ENCODE assay signal across 8 cellular contexts in genomic region chr18:77658751-77659150, GRCh38.
DNase-seq lines count a peak whose midpoint lies in the region; ATAC-seq, FAIRE-seq and TF ChIP-seq lines count a peak whose summit lies in the region.
"Not testable (repeated sequence)": the region's sequence is repeated elsewhere in the genome, so short reads cannot be mapped to it uniquely, and the experiment has no call there.

No MANE protein-coding gene starts in this region.

- not testable (repeated sequence) for H3K4me1 ChIP-seq in heart left ventricle; mesendoderm (ENCODE audit: control insufficient read depth, low read depth, low read length)

- H2BK15ac ChIP-seq in mesendoderm (replicated peaks; ENCODE audit: low read depth) = not testable (repeated sequence)

- not testable (repeated sequence) for H3K4ac ChIP-seq in mesendoderm (ENCODE audit: low read depth, low read length)

- H3K36me3 Mint-ChIP-seq in activated CD4-positive, alpha-beta T cell treated with anti-CD3 and anti-CD28 coated beads, Interleukin-2, amount 10 ng/mL, durations not matched to agents 24 days and 14 days (ENCODE audit: low read depth); glutamatergic neuron (ENCODE audit: unreplicated experiment): not testable (repeated sequence)

- H3K9me3 Mint-ChIP-seq in activated CD4-positive, alpha-beta T cell treated with anti-CD3 and anti-CD28 coated beads, Interleukin-2, amount 10 ng/mL, durations not matched to agents 24 days and 14 days; glutamatergic neuron (ENCODE audit: unreplicated experiment): not testable (repeated sequence)

- H3K27ac Mint-ChIP-seq in activated CD4-positive, alpha-beta T cell treated with anti-CD3 and anti-CD28 coated beads, Interleukin-2, amount 10 ng/mL, durations not matched to agents 24 days and 14 days = not testable (repeated sequence)
- H3K27ac Mint-ChIP-seq in glutamatergic neuron (ENCODE audit: unreplicated experiment) = peak overlapping the region; percentile 99

- H4K8ac ChIP-seq in mesendoderm (ENCODE audit: low read depth, low read length) = not testable (repeated sequence)

- not testable (repeated sequence) for H3K27me3 Mint-ChIP-seq in activated CD4-positive, alpha-beta T cell treated with anti-CD3 and anti-CD28 coated beads, Interleukin-2, amount 10 ng/mL, durations not matched to agents 24 days and 14 days
- H3K27me3 Mint-ChIP-seq in glutamatergic neuron (ENCODE audit: unreplicated experiment) = peaks cover 24% of the 10 kb centered on the region

- not testable (repeated sequence) for H3K18ac ChIP-seq in mesendoderm (ENCODE audit: low read length)

- FAIRE-seq in urothelium cell line (lab: Jason Lieb, UNC) = peak; percentile 9

- H3K79me1 ChIP-seq in mesendoderm (ENCODE audit: low read length) = not testable (repeated sequence)

- H3K4me1 Mint-ChIP-seq in activated CD4-positive, alpha-beta T cell treated with anti-CD3 and anti-CD28 coated beads, Interleukin-2, amount 10 ng/mL, durations not matched to agents 24 days and 14 days = not testable (repeated sequence)
- H3K4me1 Mint-ChIP-seq in glutamatergic neuron (ENCODE audit: low read depth, unreplicated experiment) = peaks cover 31% of the 10 kb centered on the region

- H3K27ac ChIP-seq in heart left ventricle; mesendoderm (ENCODE audit: low read depth, low read length): not testable (repeated sequence)

- intact Hi-C loops in activated CD4-positive, alpha-beta T cell treated with anti-CD3 and anti-CD28 coated beads, Interleukin-2, amount 10 ng/mL, durations not matched to agents 24 days and 14 days (cut with micrococcal nuclease); sciatic nerve (cut with DNase I): not testable (repeated sequence)
- intact Hi-C loops in heart left ventricle (cut with DNase I) = loop anchor here in 5 of 10 donors (5.0 to 10.0 kb wide), 5 partner anchors 184 to 856 kb away; no protein-coding TSS in a partner anchor

- WGBS in heart left ventricle, 4 donors = 36 to 55% (median 46%) methylated on average over 1 to 2 of the region's 2 CpGs
- no CpG with 5 or more reads among the region's 2 CpGs for WGBS in mesendoderm (ENCODE audit: extremely low coverage, insufficient coverage, low lambda C conversion rate)

- H3K4me2 ChIP-seq in mesendoderm (ENCODE audit: low read length) = not testable (repeated sequence)

- ATAC-seq in heart left ventricle (peak; percentile 13 to 89 (median 75)), sciatic nerve (peak; percentile 50)

- H3K9me3 ChIP-seq in heart left ventricle = not testable (repeated sequence)

- H3K56ac ChIP-seq in mesendoderm (ENCODE audit: low read length) = not testable (repeated sequence)

- not testable (repeated sequence) for H3K4me3 Mint-ChIP-seq in activated CD4-positive, alpha-beta T cell treated with anti-CD3 and anti-CD28 coated beads, Interleukin-2, amount 10 ng/mL, durations not matched to agents 24 days and 14 days
- peak overlapping the region; percentile 71 for H3K4me3 Mint-ChIP-seq in glutamatergic neuron (ENCODE audit: unreplicated experiment)

- H3K4me3 ChIP-seq in heart left ventricle; mesendoderm (ENCODE audit: low read length): not testable (repeated sequence)

- H3K79me2 ChIP-seq in mesendoderm (ENCODE audit: control insufficient read depth, insufficient read depth, low read length) = not testable (repeated sequence)

- DNase-seq in NCI-H2171 (lab: John Stamatoyannopoulos, UW) (peak; percentile 10), NCI-H524 treated with DMSO at 0.1 percent for 48 hours (lab: John Stamatoyannopoulos, UW) (peak; percentile 54), glutamatergic neuron (peak; percentile 70), mesendoderm (peak; percentile 21)
- DNase-seq in activated CD4-positive, alpha-beta T cell treated with anti-CD3 and anti-CD28 coated beads, Interleukin-2, amount 10 ng/mL, durations not matched to agents 24 days and 14 days = peak; percentile 48
- DNase-seq in heart left ventricle; sciatic nerve (ENCODE audit: low spot score); urothelium cell line (ENCODE audit: low spot score): not testable (repeated sequence)

- H3K27me3 ChIP-seq in heart left ventricle = peaks cover 0 to 26% (median 0%) of the 10 kb centered on the region in 9 donors
- H3K27me3 ChIP-seq in mesendoderm (ENCODE audit: insufficient read depth, low read length, poor library complexity) = not testable (repeated sequence)

- H2BK120ac ChIP-seq in mesendoderm (ENCODE audit: low read depth, low read length) = not testable (repeated sequence)

- not testable (repeated sequence) for H4K5ac ChIP-seq in mesendoderm (ENCODE audit: low read length)

- not testable (repeated sequence) for H3K36me3 ChIP-seq in heart left ventricle; mesendoderm (ENCODE audit: control insufficient read depth, insufficient read depth, low read length)

- H3K9ac ChIP-seq in mesendoderm (ENCODE audit: low read length) = not testable (repeated sequence)

- TF ChIP-seq POLR2A in heart left ventricle (IDR thresholded peaks at IDR 0.05) = not testable (repeated sequence)

- H2BK5ac ChIP-seq in mesendoderm (ENCODE audit: low read length) = not testable (repeated sequence)

- not testable (repeated sequence) for TF ChIP-seq CTCF in glutamatergic neuron (IDR thresholded peaks at IDR 0.05; ENCODE audit: partially characterized antibody, unreplicated experiment); heart left ventricle (IDR thresholded peaks at IDR 0.05)

- not testable (repeated sequence) for H2AK5ac ChIP-seq in mesendoderm (ENCODE audit: low read length)

- not testable (repeated sequence) for H3K23ac ChIP-seq in mesendoderm (ENCODE audit: low read length)
